Comparison of ENCODE assay signal across 18 cellular contexts in the genomic region with DNA sequence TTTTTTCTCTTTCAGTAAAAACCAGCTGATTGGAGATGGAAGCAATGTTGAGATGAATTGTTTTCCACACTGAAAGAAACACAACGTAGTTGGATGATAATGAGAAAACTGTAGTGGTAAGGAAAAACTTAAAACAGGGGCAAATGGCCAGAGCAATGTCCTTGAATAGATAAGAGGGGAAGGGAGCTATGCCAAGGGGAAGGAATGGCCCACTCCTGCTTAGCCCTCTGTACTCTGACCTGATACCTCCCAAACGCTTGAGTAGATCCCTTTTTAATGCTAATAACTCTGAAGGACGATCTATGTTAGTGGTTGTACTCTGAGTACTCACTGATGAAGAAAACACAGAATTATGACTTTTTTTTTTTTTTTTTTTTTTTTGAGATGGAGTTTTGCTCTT.
DNase-seq lines count a peak whose midpoint lies in the region; ATAC-seq, FAIRE-seq and TF ChIP-seq lines count a peak whose summit lies in the region.
"Had no signal": no experiment of that assay in that cellular context is flagged by ENCODE, and none has a peak within 500 bp of the region (broad histone marks: within the 10 kb centered on the region; RNA-seq: fewer than 3 reads in every experiment).

No MANE protein-coding gene starts in this region.

- no peak overlapping the region for H3K4me3 ChIP-seq in right lobe of liver
- no peak overlapping the region for H3K4me3 ChIP-seq in HepG2 (replicated peaks in 1 of 3; ENCODE audit: insufficient read depth in 1 of 3, low read depth in 2 of 3, low read length in 3 of 3)
- H3K4me3 ChIP-seq in ovary: no peak overlapping the region
- no peak overlapping the region for H3K4me3 ChIP-seq in testis
- H3K4me3 ChIP-seq: BLaER1, HAP-1 had no signal

- intact Hi-C loops in right lobe of liver (cut with DNase I): no loop called here
- intact Hi-C loops in HepG2 (cut with micrococcal nuclease; ENCODE audit: unreplicated experiment): no loop called here
- intact Hi-C loops in ovary (cut with DNase I): loop anchor here in 1 of 4 donors (5.0 kb wide), 1 partner anchor 112 kb away; no protein-coding TSS in a partner anchor
- intact Hi-C loops in testis (cut with DNase I; ENCODE audit: low total_unique reads): no loop called here

- in situ Hi-C loops in HepG2 (cut with HindIII; ENCODE audit: extremely low pct_ligation_motif_present, low pct_unique_long_range_greater_than_20kb): no loop called here

- H3K4me2 ChIP-seq in HepG2 (ENCODE audit: low read depth, low read length): no peak overlapping the region
- H3K4me2 ChIP-seq: BLaER1 had no signal

- TF ChIP-seq EP300 in HepG2 (IDR thresholded peaks at IDR 0.05; ENCODE audit: low read depth in 2 of 2, low read length in 2 of 2): no peak
- TF ChIP-seq EP300 in HepG2 (CRISPR knock-in tag; IDR thresholded peaks at IDR 0.05; ENCODE audit: borderline replicate concordance): no peak
- no peak for TF ChIP-seq EP300 in ovary (IDR thresholded peaks at IDR 0.05)

- no peak for FAIRE-seq in HepG2 (lab: Jason Lieb, UNC)
- FAIRE-seq: G401.6, GM12892 had no signal

- no peaks in the 10 kb centered on the region for H4K20me1 ChIP-seq in HepG2 (ENCODE audit: insufficient read depth, low read length)
- H4K20me1 ChIP-seq: BLaER1 had no signal

- no peak overlapping the region for H3K9ac ChIP-seq in HepG2 (ENCODE audit: insufficient read depth, low read depth, low read length)
- H3K9ac ChIP-seq: BLaER1 had no signal

- CTCF ChIA-PET in HepG2 (lab: Yijun Ruan, JAX; ENCODE audit: low intra/inter-chr PET ratio, low total read pairs): no interaction called here

- POLR2A ChIA-PET in HepG2 (lab: Yijun Ruan, JAX): no interaction called here

- DNase-seq in right lobe of liver (no peak), HepG2 (ENCODE audit: low spot score) (no peak), ovary (peak; percentile 51 to 71 (median 55)), testis (peak; percentile 54), SIG-M5 treated with dmso at 0.1 percent for 504 hours (lab: John Stamatoyannopoulos, UW; ENCODE audit: unreplicated experiment) (no peak), NCI-H1417 (lab: John Stamatoyannopoulos, UW) (no peak)
- DNase-seq: Caco-2; CD4-positive, CD25-positive, alpha-beta regulatory T cell; CD8-positive, alpha-beta T cell; DMS153; DND-41; GOT3 had no signal

- H2AFZ ChIP-seq in HepG2 (ENCODE audit: low read length): no peak overlapping the region

- H3K27me3 ChIP-seq in right lobe of liver (no peaks in the 10 kb centered on the region), HepG2 (ENCODE audit: control insufficient read depth in 1 of 2, insufficient read depth in 2 of 2, low read length in 2 of 2) (0 out of 5 replicates have a peak, but pooled peaks cover 0 to 2% of the 10 kb centered on the region in 2 experiments), ovary (no peaks in the 10 kb centered on the region), testis (no peaks in the 10 kb centered on the region)
- H3K27me3 ChIP-seq: BLaER1 had no signal

- no peak for TF ChIP-seq POLR2A in right lobe of liver (IDR thresholded peaks at IDR 0.05)
- TF ChIP-seq POLR2A in HepG2 (IDR thresholded peaks at IDR 0.05; ENCODE audit: insufficient read depth in 1 of 2, low read depth in 2 of 2, low read length in 2 of 2): no peak
- no peak for TF ChIP-seq POLR2A in ovary (IDR thresholded peaks at IDR 0.05)
- TF ChIP-seq POLR2A in testis (IDR thresholded peaks at IDR 0.05): no peak

- TF ChIP-seq RAD21 in HepG2 (CRISPR knock-in tag; IDR thresholded peaks at IDR 0.05): no peak

- H3K36me3 ChIP-seq in right lobe of liver: no peaks in the 10 kb centered on the region
- no peaks in the 10 kb centered on the region for H3K36me3 ChIP-seq in HepG2 (replicated peaks in 1 of 2; ENCODE audit: control insufficient read depth in 1 of 2, insufficient read depth in 2 of 2, low read length in 2 of 2)
- no peaks in the 10 kb centered on the region for H3K36me3 ChIP-seq in ovary
- H3K36me3 ChIP-seq in testis (ENCODE audit: low read depth, missing control alignments): no peaks in the 10 kb centered on the region
- H3K36me3 ChIP-seq: BLaER1, HAP-1 had no signal

- ATAC-seq in right lobe of liver (peak in 3 of 4 donors; percentile 29 to 51 (median 29)), HepG2 (no peak)
- ATAC-seq: CD8-positive, alpha-beta T cell had no signal

- BruUV-seq in HepG2 (replicated peaks; lab: Mats Ljungman, UMichigan): no TSS peak

- H3K9me3 ChIP-seq in right lobe of liver: no peaks in the 10 kb centered on the region
- H3K9me3 ChIP-seq in HepG2 (ENCODE audit: low read length): no peaks in the 10 kb centered on the region
- H3K9me3 ChIP-seq in ovary: no peaks in the 10 kb centered on the region
- no peaks in the 10 kb centered on the region for H3K9me3 ChIP-seq in testis
- H3K9me3 ChIP-seq: BLaER1, Caco-2, HAP-1 had no signal

- TF ChIP-seq CTCF in right lobe of liver (IDR thresholded peaks at IDR 0.05) (no peak), HepG2 (CRISPR knock-in tag; IDR thresholded peaks at IDR 0.05) (no peak), ovary (IDR thresholded peaks at IDR 0.05) (no peak), testis (IDR thresholded peaks at IDR 0.05) (no peak)

- H3K27ac ChIP-seq in right lobe of liver (no peak overlapping the region), HepG2 (ENCODE audit: extremely low read length, insufficient read depth, low read length) (no peak overlapping the region), ovary (peak overlapping the region in 1 of 2 donors; percentile 10), testis (no peak overlapping the region)
- H3K27ac ChIP-seq: 22Rv1, BLaER1, C4-2B had no signal

- H3K79me2 ChIP-seq in HepG2 (ENCODE audit: insufficient read depth, low read length): no peaks in the 10 kb centered on the region

- WGBS in right lobe of liver (ENCODE audit: insufficient coverage, low coverage, low lambda C conversion rate, missing lambda C conversion rate): 48% methylated on average over 3 of the region's 3 CpGs
- WGBS in HepG2 (ENCODE audit: low lambda C conversion rate): 9% methylated on average over 3 of the region's 3 CpGs
- 4 to 12% (median 4%) methylated on average over 3 of the region's 3 CpGs for WGBS in ovary, 3 donors
- WGBS in testis, 2 donors: 15 to 42% methylated on average over 3 of the region's 3 CpGs

- no peaks in the 10 kb centered on the region for H3K4me1 ChIP-seq in right lobe of liver
- no peaks in the 10 kb centered on the region for H3K4me1 ChIP-seq in HepG2 (ENCODE audit: insufficient read depth, low read length)
- H3K4me1 ChIP-seq in ovary (ENCODE audit: insufficient read depth): peaks cover 6% of the 10 kb centered on the region
- H3K4me1 ChIP-seq in testis: peaks cover 15% of the 10 kb centered on the region
- H3K4me1 ChIP-seq: BLaER1, HAP-1 had no signal

TF ChIP-seq in HepG2, 621 proteins besides CTCF, POLR2A, EP300 and RAD21:
- TF ChIP-seq ZNF296 (CRISPR knock-in tag; conservative IDR thresholded peaks at IDR 0.05): no peak
- no peak for TF ChIP-seq CEBPG (CRISPR knock-in tag; IDR thresholded peaks at IDR 0.05)
- TF ChIP-seq ZFYVE20 (CRISPR knock-in tag; IDR thresholded peaks at IDR 0.05; ENCODE audit: borderline replicate concordance, low read depth): no peak
- TF ChIP-seq, protein P1, sequence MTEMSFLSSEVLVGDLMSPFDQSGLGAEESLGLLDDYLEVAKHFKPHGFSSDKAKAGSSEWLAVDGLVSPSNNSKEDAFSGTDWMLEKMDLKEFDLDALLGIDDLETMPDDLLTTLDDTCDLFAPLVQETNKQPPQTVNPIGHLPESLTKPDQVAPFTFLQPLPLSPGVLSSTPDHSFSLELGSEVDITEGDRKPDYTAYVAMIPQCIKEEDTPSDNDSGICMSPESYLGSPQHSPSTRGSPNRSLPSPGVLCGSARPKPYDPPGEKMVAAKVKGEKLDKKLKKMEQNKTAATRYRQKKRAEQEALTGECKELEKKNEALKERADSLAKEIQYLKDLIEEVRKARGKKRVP (CRISPR knock-in tag; IDR thresholded peaks at IDR 0.05): no peak

Comparison
In these comparisons a context has a peak if more than half of its experiments do, and no peak if none do; other contexts are left out.
1. DNase-seq: peak in ovary (5 of 5) and testis (single experiment); none in right lobe of liver (0 of 3), HepG2 (single experiment), SIG-M5 treated with dmso at 0.1 percent for 504 hours (single experiment) and NCI-H1417 (0 of 3).